9 cellular contexts compared by ENCODE assay signal in genomic region chr6:85866373-85866740, GRCh38.
DNase-seq lines count a peak whose midpoint lies in the region; ATAC-seq, FAIRE-seq and TF ChIP-seq lines count a peak whose summit lies in the region.
"Had no signal": no experiment of that assay in that cellular context is flagged by ENCODE, and none has a peak within 500 bp of the region (broad histone marks: within the 10 kb centered on the region; RNA-seq: fewer than 3 reads in every experiment).

No MANE protein-coding gene starts in this region.

- no peak overlapping the region for H3K4me3 ChIP-seq in bronchial epithelial cell (ENCODE audit: low read depth, low read length)
- no peak overlapping the region for H3K4me3 ChIP-seq in mesodermal cell (ENCODE audit: extremely low read depth, insufficient read depth, low read length, poor library complexity, severe bottlenecking)
- H3K4me3 ChIP-seq in upper lobe of right lung: peak overlapping the region; percentile 48

- H3K36me3 ChIP-seq in bronchial epithelial cell (ENCODE audit: control insufficient read depth, insufficient read depth, low read length) (no peaks in the 10 kb centered on the region), mesodermal cell (ENCODE audit: control insufficient read depth, insufficient read depth, low read length) (no peaks in the 10 kb centered on the region), upper lobe of right lung (no peaks in the 10 kb centered on the region)

- FAIRE-seq in bronchial epithelial cell (lab: Jason Lieb, UNC): no peak

- DNase-seq in M059J (ENCODE audit: low read depth) (peak; percentile 53), bronchial epithelial cell (ENCODE audit: low read depth) (peak; percentile 16), upper lobe of right lung (no peak)
- DNase-seq: activated CD4-positive, alpha-beta T cell treated with anti-CD3 and anti-CD28 coated beads for 36 hours had no signal

- H3K9me3 ChIP-seq in mesodermal cell (ENCODE audit: control insufficient read depth, low read length) (no peaks in the 10 kb centered on the region), upper lobe of right lung (no peaks in the 10 kb centered on the region)

- ATAC-seq in upper lobe of right lung: peak; percentile 29
- no peak for ATAC-seq in GM18873 (IDR thresholded peaks at IDR 0.05; ENCODE audit: low FRiP score, unreplicated experiment)
- ATAC-seq in GM21529 (IDR thresholded peaks at IDR 0.05; ENCODE audit: unreplicated experiment): no peak
- ATAC-seq in HG02759 (IDR thresholded peaks at IDR 0.05; ENCODE audit: unreplicated experiment): no peak

- intact Hi-C loops in upper lobe of right lung (cut with DNase I): no loop called here

- 67% methylated on average over 1 of the region's 5 CpGs; no CpG with 5 or more reads in 1 of the 2 experiments for WGBS in mesodermal cell (ENCODE audit: insufficient coverage in 2 of 2), 2 experiments

- peaks cover 5% of the 10 kb centered on the region for H3K4me1 ChIP-seq in mesodermal cell (ENCODE audit: control insufficient read depth, insufficient read depth, low read length, poor library complexity, severe bottlenecking)
- peaks cover 11% of the 10 kb centered on the region for H3K4me1 ChIP-seq in upper lobe of right lung

- peak overlapping the region; percentile 23 for H3K27ac ChIP-seq in mesodermal cell (ENCODE audit: low read depth, low read length, severe bottlenecking)
- H3K27ac ChIP-seq in upper lobe of right lung: peak overlapping the region; percentile 24
- H3K27ac ChIP-seq: HL-60 had no signal

- TF ChIP-seq CTCF in bronchial epithelial cell (IDR thresholded peaks at IDR 0.05; ENCODE audit: insufficient read depth, low read length, severe bottlenecking): no peak
- TF ChIP-seq CTCF in upper lobe of right lung (IDR thresholded peaks at IDR 0.05): no peak

- H3K27me3 ChIP-seq in bronchial epithelial cell (ENCODE audit: control insufficient read depth, insufficient read depth, low read length) (no peaks in the 10 kb centered on the region), upper lobe of right lung (no peaks in the 10 kb centered on the region)
